In genomic region chr1:30748098-30748698, GRCh38 we compare ENCODE assay signal across 9 cellular contexts. TPM values are rescaled to one million over a fixed set of nuclear protein-coding genes. Genes with fewer than 3 reads are reported as not detected.
DNase-seq lines count a peak whose midpoint lies in the region; ATAC-seq and TF ChIP-seq lines count a peak whose summit lies in the region.
"Had no signal": no experiment of that assay in that cellular context is flagged by ENCODE, and none has a peak within 500 bp of the region (broad histone marks: within the 10 kb centered on the region; RNA-seq: fewer than 3 reads in every experiment).

No MANE protein-coding gene starts in this region.

- TF ChIP-seq POLR2A in Peyer's patch (IDR thresholded peaks at IDR 0.05) (no peak), gastrocnemius medialis (IDR thresholded peaks at IDR 0.05) (no peak)

- in situ Hi-C loops in gastrocnemius medialis (cut with MboI; ENCODE audit: low sequenced_read_pairs in 4 of 4): no loop called here

- H3K4me1 ChIP-seq in Peyer's patch (peaks cover 0 to 88% (median 60%) of the 10 kb centered on the region in 4 donors), gastrocnemius medialis (no peaks in the 10 kb centered on the region)

- H3K36me3 ChIP-seq in Peyer's patch (no peaks in the 10 kb centered on the region), gastrocnemius medialis (no peaks in the 10 kb centered on the region)

- no peaks in the 10 kb centered on the region for H3K27me3 ChIP-seq in Peyer's patch
- H3K27me3 ChIP-seq in gastrocnemius medialis: no peaks in the 10 kb centered on the region

- peak overlapping the region; percentile 91 for H3K4me3 Mint-ChIP-seq in activated naive CD4-positive, alpha-beta T cell treated with anti-CD3 and anti-CD28 coated beads, Interleukin-2, amount 50 U/mL, for 24 hours
- peak overlapping the region; percentile 35 for H3K4me3 Mint-ChIP-seq in glutamatergic neuron (ENCODE audit: unreplicated experiment)

- TF ChIP-seq CTCF in Peyer's patch (IDR thresholded peaks at IDR 0.05) (no peak), glutamatergic neuron (IDR thresholded peaks at IDR 0.05; ENCODE audit: partially characterized antibody, unreplicated experiment) (no peak), gastrocnemius medialis (IDR thresholded peaks at IDR 0.05 in 4 of 5, conservative IDR thresholded peaks at IDR 0.05 in 1 of 5) (no peak)

- H3K36me3 Mint-ChIP-seq in activated naive CD4-positive, alpha-beta T cell treated with anti-CD3 and anti-CD28 coated beads, Interleukin-2, amount 50 U/mL, for 24 hours: peaks cover 9% of the 10 kb centered on the region
- no peaks in the 10 kb centered on the region for H3K36me3 Mint-ChIP-seq in glutamatergic neuron (ENCODE audit: unreplicated experiment)

- peak overlapping the region; percentile 99 for H3K27ac Mint-ChIP-seq in activated naive CD4-positive, alpha-beta T cell treated with anti-CD3 and anti-CD28 coated beads, Interleukin-2, amount 50 U/mL, for 24 hours
- H3K27ac Mint-ChIP-seq in glutamatergic neuron (ENCODE audit: unreplicated experiment): peak overlapping the region; percentile 89

- H3K9me3 ChIP-seq in Peyer's patch (no peaks in the 10 kb centered on the region), gastrocnemius medialis (no peaks in the 10 kb centered on the region)
- H3K9me3 ChIP-seq: heart right ventricle had no signal

- H3K27me3 Mint-ChIP-seq in activated naive CD4-positive, alpha-beta T cell treated with anti-CD3 and anti-CD28 coated beads, Interleukin-2, amount 50 U/mL, for 24 hours: no peaks in the 10 kb centered on the region
- peaks cover 8% of the 10 kb centered on the region for H3K27me3 Mint-ChIP-seq in glutamatergic neuron (ENCODE audit: unreplicated experiment)

- intact Hi-C loops in gastrocnemius medialis (cut with DNase I; ENCODE audit: low total_unique reads): no loop called here

- ATAC-seq in gastrocnemius medialis (no peak), GM19324 (IDR thresholded peaks at IDR 0.05; ENCODE audit: low FRiP score, unreplicated experiment) (no peak)

- H3K4me3 ChIP-seq in Peyer's patch (peak overlapping the region in 1 of 4 donors; percentile 14), gastrocnemius medialis (no peak overlapping the region)
- H3K4me3 ChIP-seq: heart right ventricle had no signal

- DNase-seq in activated naive CD4-positive, alpha-beta T cell (lab: John Stamatoyannopoulos, UW): no peak
- DNase-seq in Peyer's patch (no peak), glutamatergic neuron (peak; percentile 53), ureter (ENCODE audit: low spot score) (peak; percentile 67), gastrocnemius medialis (no peak), islet precursor cell (no peak)
- DNase-seq: heart right ventricle had no signal

- no peaks in the 10 kb centered on the region for H3K9me3 Mint-ChIP-seq in activated naive CD4-positive, alpha-beta T cell treated with anti-CD3 and anti-CD28 coated beads, Interleukin-2, amount 50 U/mL, for 24 hours
- peaks cover 6% of the 10 kb centered on the region for H3K9me3 Mint-ChIP-seq in glutamatergic neuron (ENCODE audit: unreplicated experiment)

- peaks cover 98% of the 10 kb centered on the region for H3K4me1 Mint-ChIP-seq in activated naive CD4-positive, alpha-beta T cell treated with anti-CD3 and anti-CD28 coated beads, Interleukin-2, amount 50 U/mL, for 24 hours
- H3K4me1 Mint-ChIP-seq in glutamatergic neuron (ENCODE audit: low read depth, unreplicated experiment): peaks cover 26% of the 10 kb centered on the region

- H3K27ac ChIP-seq in Peyer's patch (peak overlapping the region; percentile 55 to 97 (median 82)), gastrocnemius medialis (no peak overlapping the region)

RNA-seq across cellular contexts. Expression of gene LAPTM5, which starts 9.4 kb away (rescaled TPM):
- total RNA-seq in Peyer's patch: 10 to 100 TPM; 10.3 to 77.6 (median 18.3) TPM
- 0.56 TPM for total RNA-seq in glutamatergic neuron (ENCODE audit: unreplicated experiment)
- total RNA-seq in ureter: 34.2 TPM
- total RNA-seq in gastrocnemius medialis: 10 to 100 TPM in 2 of 4 donors, 1 to 10 TPM in 2; 2.3 to 14.8 (median 10.1) TPM

RNA-seq across cellular contexts. Expression of gene MATN1, which starts 24.8 kb away (rescaled TPM):
- total RNA-seq in Peyer's patch: not detected
- total RNA-seq in glutamatergic neuron (ENCODE audit: unreplicated experiment): 0.22 TPM
- total RNA-seq in ureter: not detected
- total RNA-seq in gastrocnemius medialis: not detected
- total RNA-seq: heart right ventricle had no signal

Comparison
In these comparisons a context has a peak if more than half of its experiments do, and no peak if none do; other contexts are left out.
1. DNase-seq: peak in glutamatergic neuron (single experiment) and ureter (single experiment); none in activated naive CD4-positive, alpha-beta T cell (0 of 4), Peyer's patch (0 of 3), gastrocnemius medialis (0 of 2) and islet precursor cell (single experiment).
2. H3K27ac ChIP-seq: peak in Peyer's patch (4 of 4); none in gastrocnemius medialis (0 of 4).